1 cellular context compared by ENCODE assay signal in genomic region chr10:118046491-118047362, GRCh38.
TF ChIP-seq lines count a peak whose summit lies in the region.

RAB11FIP2 (minus strand) TSS chr10:118046941; CDS start chr10:118046163, 778 bp downstream.

TF ChIP-seq in HepG2, 621 proteins besides CTCF, POLR2A, EP300 and RAD21 (continued from another document and continues in another):
- TF ChIP-seq ETV5 (CRISPR knock-in tag; IDR thresholded peaks at IDR 0.05; ENCODE audit: borderline replicate concordance) (no peak), ZNF543 (CRISPR knock-in tag; IDR thresholded peaks at IDR 0.05) (peak; percentile 80), ZNF296 (CRISPR knock-in tag; conservative IDR thresholded peaks at IDR 0.05) (no peak), FOXJ3 (CRISPR knock-in tag; IDR thresholded peaks at IDR 0.05; ENCODE audit: borderline replicate concordance) (no peak), ZNF20 (CRISPR knock-in tag; IDR thresholded peaks at IDR 0.05) (no peak), MYC (CRISPR knock-in tag; IDR thresholded peaks at IDR 0.05; ENCODE audit: borderline replicate concordance) (peak; percentile 51), SKI (IDR thresholded peaks at IDR 0.05; ENCODE audit: partially characterized antibody) (peak; percentile 42), NR2F6 (IDR thresholded peaks at IDR 0.05) (no peak), NR2F6 (CRISPR knock-in tag; IDR thresholded peaks at IDR 0.05) (peak; percentile 73; the same call in 1 of the 2 replicates), HIVEP1 (CRISPR knock-in tag; IDR thresholded peaks at IDR 0.05) (no peak), ATRX (CRISPR knock-in tag; IDR thresholded peaks at IDR 0.05; ENCODE audit: borderline replicate concordance) (no peak), RFX5 (IDR thresholded peaks at IDR 0.05; ENCODE audit: low read depth, low read length) (no peak; the same call in 1 of the 2 replicates), ZNF260 (CRISPR knock-in tag; IDR thresholded peaks at IDR 0.05; ENCODE audit: borderline replicate concordance, low read depth) (no peak), DNMT3B (CRISPR knock-in tag; conservative IDR thresholded peaks at IDR 0.05) (0 out of 2 replicates have a peak, but pooled peaks have one; percentile 19), YEATS2 (CRISPR knock-in tag; IDR thresholded peaks at IDR 0.05; ENCODE audit: borderline replicate concordance) (peak; percentile 36; the same call in 1 of the 2 replicates), SOX5 (CRISPR knock-in tag; IDR thresholded peaks at IDR 0.05; ENCODE audit: borderline replicate concordance) (no peak; the same call in 1 of the 2 replicates), ZNF746 (CRISPR knock-in tag; IDR thresholded peaks at IDR 0.05) (no peak; the same call in 1 of the 2 replicates), GPBP1L1 (CRISPR knock-in tag; IDR thresholded peaks at IDR 0.05) (no peak), NCOA5 (CRISPR knock-in tag; IDR thresholded peaks at IDR 0.05) (no peak), MEF2D (CRISPR knock-in tag; IDR thresholded peaks at IDR 0.05) (no peak), ZKSCAN8 (CRISPR knock-in tag; IDR thresholded peaks at IDR 0.05; ENCODE audit: borderline replicate concordance) (no peak), BHLHE40 (IDR thresholded peaks at IDR 0.05; ENCODE audit: low read length) (peak; percentile 80), ZNF766 (CRISPR knock-in tag; IDR thresholded peaks at IDR 0.05; ENCODE audit: borderline replicate concordance) (0 out of 2 replicates have a peak, but pooled peaks have one; percentile 63), NR2F2 (IDR thresholded peaks at IDR 0.05; ENCODE audit: borderline replicate concordance, low read depth) (0 out of 2 replicates have a peak, but pooled peaks have one; percentile 11), ERF (CRISPR knock-in tag; IDR thresholded peaks at IDR 0.05) (no peak), PTBP1 (IDR thresholded peaks at IDR 0.05; ENCODE audit: low read depth, low read length, poor library complexity, severe bottlenecking) (no peak), NR3C1 (CRISPR knock-in tag; IDR thresholded peaks at IDR 0.05) (no peak), MXI1 (IDR thresholded peaks at IDR 0.05; ENCODE audit: borderline replicate concordance, low read depth, low read length) (peak; percentile 95), HOXA3 (CRISPR knock-in tag; IDR thresholded peaks at IDR 0.05) (peak; percentile 80), KDM6A (CRISPR knock-in tag; IDR thresholded peaks at IDR 0.05; ENCODE audit: low read depth) (no peak), ZNF569 (CRISPR knock-in tag; IDR thresholded peaks at IDR 0.05; ENCODE audit: borderline replicate concordance) (no peak), ARNT2 (CRISPR knock-in tag; IDR thresholded peaks at IDR 0.05; ENCODE audit: low read depth) (peak; percentile 84), ZSCAN31 (CRISPR knock-in tag; IDR thresholded peaks at IDR 0.05; ENCODE audit: low read depth) (no peak), PRPF4 (IDR thresholded peaks at IDR 0.05; ENCODE audit: low read depth, low read length, poor library complexity, severe bottlenecking) (no peak), KLF13 (CRISPR knock-in tag; IDR thresholded peaks at IDR 0.05) (no peak), ZNF274 (CRISPR knock-in tag; IDR thresholded peaks at IDR 0.05) (no peak), NFKBIZ (CRISPR knock-in tag; IDR thresholded peaks at IDR 0.05) (no peak), PAX8 (CRISPR knock-in tag; IDR thresholded peaks at IDR 0.05; ENCODE audit: borderline replicate concordance) (0 out of 2 replicates have a peak, but pooled peaks have one; percentile 60), ZNF235 (CRISPR knock-in tag; IDR thresholded peaks at IDR 0.05; ENCODE audit: borderline replicate concordance) (peak; percentile 86; the same call in 1 of the 2 replicates), ZNF772 (CRISPR knock-in tag; IDR thresholded peaks at IDR 0.05) (no peak; the same call in 1 of the 2 replicates), MAZ (IDR thresholded peaks at IDR 0.05; ENCODE audit: borderline replicate concordance, low read depth, low read length) (0 out of 2 replicates have a peak, but pooled peaks have one; percentile 42), MAZ (CRISPR knock-in tag; IDR thresholded peaks at IDR 0.05; ENCODE audit: low read depth) (peak; percentile 52), RELA (CRISPR knock-in tag; IDR thresholded peaks at IDR 0.05) (no peak), ADNP (CRISPR knock-in tag; IDR thresholded peaks at IDR 0.05) (no peak), KDM5B (CRISPR knock-in tag; IDR thresholded peaks at IDR 0.05; ENCODE audit: borderline replicate concordance) (peak; percentile 78; the same call in 1 of the 2 replicates), STAG1 (CRISPR knock-in tag; IDR thresholded peaks at IDR 0.05) (no peak), SMAD9 (CRISPR knock-in tag; IDR thresholded peaks at IDR 0.05) (no peak), RAD51 (IDR thresholded peaks at IDR 0.05; ENCODE audit: borderline replicate concordance) (no peak), ZNF501 (CRISPR knock-in tag; IDR thresholded peaks at IDR 0.05) (peak; percentile 47; the same call in 1 of the 2 replicates), ZBTB8A (CRISPR knock-in tag; IDR thresholded peaks at IDR 0.05; ENCODE audit: borderline replicate concordance, low read depth) (no peak), TOPORS (CRISPR knock-in tag; IDR thresholded peaks at IDR 0.05) (no peak), NKX3-1 (CRISPR knock-in tag; IDR thresholded peaks at IDR 0.05) (no peak), POLR2AphosphoS2 (IDR thresholded peaks at IDR 0.05; ENCODE audit: low read depth, low read length) (no peak), CSRNP2 (CRISPR knock-in tag; conservative IDR thresholded peaks at IDR 0.05; ENCODE audit: low read depth) (no peak), ZNF776 (CRISPR knock-in tag; IDR thresholded peaks at IDR 0.05) (peak; percentile 59; the same call in 1 of the 2 replicates), HDAC1 (CRISPR knock-in tag; IDR thresholded peaks at IDR 0.05) (peak; percentile 82)
- TF ChIP-seq, protein P1, sequence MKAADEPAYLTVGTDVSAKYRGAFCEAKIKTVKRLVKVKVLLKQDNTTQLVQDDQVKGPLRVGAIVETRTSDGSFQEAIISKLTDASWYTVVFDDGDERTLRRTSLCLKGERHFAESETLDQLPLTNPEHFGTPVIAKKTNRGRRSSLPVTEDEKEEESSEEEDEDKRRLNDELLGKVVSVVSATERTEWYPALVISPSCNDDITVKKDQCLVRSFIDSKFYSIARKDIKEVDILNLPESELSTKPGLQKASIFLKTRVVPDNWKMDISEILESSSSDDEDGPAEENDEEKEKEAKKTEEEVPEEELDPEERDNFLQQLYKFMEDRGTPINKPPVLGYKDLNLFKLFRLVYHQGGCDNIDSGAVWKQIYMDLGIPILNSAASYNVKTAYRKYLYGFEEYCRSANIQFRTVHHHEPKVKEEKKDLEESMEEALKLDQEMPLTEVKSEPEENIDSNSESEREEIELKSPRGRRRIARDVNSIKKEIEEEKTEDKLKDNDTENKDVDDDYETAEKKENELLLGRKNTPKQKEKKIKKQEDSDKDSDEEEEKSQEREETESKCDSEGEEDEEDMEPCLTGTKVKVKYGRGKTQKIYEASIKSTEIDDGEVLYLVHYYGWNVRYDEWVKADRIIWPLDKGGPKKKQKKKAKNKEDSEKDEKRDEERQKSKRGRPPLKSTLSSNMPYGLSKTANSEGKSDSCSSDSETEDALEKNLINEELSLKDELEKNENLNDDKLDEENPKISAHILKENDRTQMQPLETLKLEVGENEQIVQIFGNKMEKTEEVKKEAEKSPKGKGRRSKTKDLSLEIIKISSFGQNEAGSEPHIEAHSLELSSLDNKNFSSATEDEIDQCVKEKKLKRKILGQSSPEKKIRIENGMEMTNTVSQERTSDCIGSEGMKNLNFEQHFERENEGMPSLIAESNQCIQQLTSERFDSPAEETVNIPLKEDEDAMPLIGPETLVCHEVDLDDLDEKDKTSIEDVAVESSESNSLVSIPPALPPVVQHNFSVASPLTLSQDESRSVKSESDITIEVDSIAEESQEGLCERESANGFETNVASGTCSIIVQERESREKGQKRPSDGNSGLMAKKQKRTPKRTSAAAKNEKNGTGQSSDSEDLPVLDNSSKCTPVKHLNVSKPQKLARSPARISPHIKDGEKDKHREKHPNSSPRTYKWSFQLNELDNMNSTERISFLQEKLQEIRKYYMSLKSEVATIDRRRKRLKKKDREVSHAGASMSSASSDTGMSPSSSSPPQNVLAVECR (CRISPR knock-in tag; IDR thresholded peaks at IDR 0.05; ENCODE audit: borderline replicate concordance), result peak; percentile 88
- TF ChIP-seq, protein P2, sequence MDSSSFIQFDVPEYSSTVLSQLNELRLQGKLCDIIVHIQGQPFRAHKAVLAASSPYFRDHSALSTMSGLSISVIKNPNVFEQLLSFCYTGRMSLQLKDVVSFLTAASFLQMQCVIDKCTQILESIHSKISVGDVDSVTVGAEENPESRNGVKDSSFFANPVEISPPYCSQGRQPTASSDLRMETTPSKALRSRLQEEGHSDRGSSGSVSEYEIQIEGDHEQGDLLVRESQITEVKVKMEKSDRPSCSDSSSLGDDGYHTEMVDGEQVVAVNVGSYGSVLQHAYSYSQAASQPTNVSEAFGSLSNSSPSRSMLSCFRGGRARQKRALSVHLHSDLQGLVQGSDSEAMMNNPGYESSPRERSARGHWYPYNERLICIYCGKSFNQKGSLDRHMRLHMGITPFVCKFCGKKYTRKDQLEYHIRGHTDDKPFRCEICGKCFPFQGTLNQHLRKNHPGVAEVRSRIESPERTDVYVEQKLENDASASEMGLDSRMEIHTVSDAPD (CRISPR knock-in tag; IDR thresholded peaks at IDR 0.05), result no peak
- TF ChIP-seq, protein P3, sequence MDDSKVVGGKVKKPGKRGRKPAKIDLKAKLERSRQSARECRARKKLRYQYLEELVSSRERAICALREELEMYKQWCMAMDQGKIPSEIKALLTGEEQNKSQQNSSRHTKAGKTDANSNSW (CRISPR knock-in tag; IDR thresholded peaks at IDR 0.05; ENCODE audit: borderline replicate concordance), result no peak
- TF ChIP-seq, protein P4, sequence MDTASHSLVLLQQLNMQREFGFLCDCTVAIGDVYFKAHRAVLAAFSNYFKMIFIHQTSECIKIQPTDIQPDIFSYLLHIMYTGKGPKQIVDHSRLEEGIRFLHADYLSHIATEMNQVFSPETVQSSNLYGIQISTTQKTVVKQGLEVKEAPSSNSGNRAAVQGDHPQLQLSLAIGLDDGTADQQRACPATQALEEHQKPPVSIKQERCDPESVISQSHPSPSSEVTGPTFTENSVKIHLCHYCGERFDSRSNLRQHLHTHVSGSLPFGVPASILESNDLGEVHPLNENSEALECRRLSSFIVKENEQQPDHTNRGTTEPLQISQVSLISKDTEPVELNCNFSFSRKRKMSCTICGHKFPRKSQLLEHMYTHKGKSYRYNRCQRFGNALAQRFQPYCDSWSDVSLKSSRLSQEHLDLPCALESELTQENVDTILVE (CRISPR knock-in tag; IDR thresholded peaks at IDR 0.05), result peak; percentile 50; the same call in 1 of the 2 replicates
- TF ChIP-seq, protein P5, sequence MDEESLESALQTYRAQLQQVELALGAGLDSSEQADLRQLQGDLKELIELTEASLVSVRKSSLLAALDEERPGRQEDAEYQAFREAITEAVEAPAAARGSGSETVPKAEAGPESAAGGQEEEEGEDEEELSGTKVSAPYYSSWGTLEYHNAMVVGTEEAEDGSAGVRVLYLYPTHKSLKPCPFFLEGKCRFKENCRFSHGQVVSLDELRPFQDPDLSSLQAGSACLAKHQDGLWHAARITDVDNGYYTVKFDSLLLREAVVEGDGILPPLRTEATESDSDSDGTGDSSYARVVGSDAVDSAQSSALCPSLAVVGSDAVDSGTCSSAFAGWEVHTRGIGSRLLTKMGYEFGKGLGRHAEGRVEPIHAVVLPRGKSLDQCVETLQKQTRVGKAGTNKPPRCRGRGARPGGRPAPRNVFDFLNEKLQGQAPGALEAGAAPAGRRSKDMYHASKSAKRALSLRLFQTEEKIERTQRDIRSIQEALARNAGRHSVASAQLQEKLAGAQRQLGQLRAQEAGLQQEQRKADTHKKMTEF (CRISPR knock-in tag; IDR thresholded peaks at IDR 0.05), result peak; percentile 75
- TF ChIP-seq, protein P6, sequence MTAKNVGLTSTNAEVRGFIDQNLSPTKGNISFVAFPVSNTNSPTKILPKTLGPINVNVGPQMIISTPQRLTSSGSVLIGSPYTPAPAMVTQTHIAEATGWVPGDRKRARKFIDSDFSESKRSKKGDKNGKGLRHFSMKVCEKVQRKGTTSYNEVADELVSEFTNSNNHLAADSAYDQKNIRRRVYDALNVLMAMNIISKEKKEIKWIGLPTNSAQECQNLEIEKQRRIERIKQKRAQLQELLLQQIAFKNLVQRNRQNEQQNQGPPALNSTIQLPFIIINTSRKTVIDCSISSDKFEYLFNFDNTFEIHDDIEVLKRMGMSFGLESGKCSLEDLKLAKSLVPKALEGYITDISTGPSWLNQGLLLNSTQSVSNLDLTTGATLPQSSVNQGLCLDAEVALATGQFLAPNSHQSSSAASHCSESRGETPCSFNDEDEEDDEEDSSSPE (CRISPR knock-in tag; IDR thresholded peaks at IDR 0.05), result peak; percentile 56; the same call in 1 of the 2 replicates
